8 cellular contexts compared by ENCODE assay signal in the genomic region with DNA sequence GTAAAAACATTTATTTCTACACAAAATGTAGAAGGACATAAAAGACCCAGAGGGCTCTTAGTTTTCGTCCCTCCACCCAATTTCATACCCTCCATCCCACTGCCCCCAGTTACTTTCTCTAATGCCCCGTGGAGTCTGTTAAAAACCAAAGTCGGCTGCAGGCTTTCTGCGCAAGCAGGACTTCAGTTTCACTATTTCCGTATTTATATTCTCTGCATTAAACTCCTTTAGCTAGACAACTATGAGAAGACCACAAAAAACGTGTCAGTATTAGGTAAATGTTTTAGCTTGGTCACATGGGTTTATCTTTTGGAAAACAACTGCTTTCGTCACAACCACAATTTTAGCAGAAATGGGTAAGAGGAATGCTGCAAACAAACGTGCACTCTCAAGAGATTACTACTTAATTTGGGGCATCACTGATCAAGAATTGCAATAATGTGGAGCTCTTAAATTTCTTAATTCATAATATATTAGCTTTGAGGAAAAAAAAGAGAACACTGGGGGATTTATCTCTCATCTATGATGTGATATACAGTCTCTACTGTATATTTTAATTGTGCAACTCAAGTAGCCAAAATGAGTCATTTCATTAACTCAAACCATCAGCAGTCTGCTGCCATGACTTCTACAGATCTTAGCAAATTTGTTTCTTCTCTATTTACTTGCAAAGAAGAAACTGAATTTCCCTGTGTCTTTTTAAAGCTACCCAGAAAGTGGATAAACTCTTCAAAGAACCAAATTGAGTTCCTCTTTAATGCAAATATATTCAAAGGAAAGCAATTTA. TPM values are rescaled to one million over a fixed set of nuclear protein-coding genes. Genes with fewer than 3 reads are reported as not detected.
DNase-seq lines count a peak whose midpoint lies in the region; ATAC-seq and TF ChIP-seq lines count a peak whose summit lies in the region.

No MANE protein-coding gene starts in this region.

- in situ Hi-C loops in brain microvascular endothelial cell (cut with HindIII; ENCODE audit: low pct_ligation_motif_present, low sequenced_read_pairs), result no loop called here

- intact Hi-C loops in thyroid gland (cut with DNase I), result no loop called here

- H3K9me3 ChIP-seq in liver (ENCODE audit: control insufficient read depth in 4 of 4, low read length in 3 of 4) (no peaks in the 10 kb centered on the region), thyroid gland (no peaks in the 10 kb centered on the region)

- under 1% methylated on average over 8 of the region's 8 CpGs for WGBS in liver
- WGBS in thyroid gland, 2 donors, result 5 to 7% methylated on average over 8 of the region's 8 CpGs

- no peak for TF ChIP-seq POLR2A in thyroid gland (IDR thresholded peaks at IDR 0.05)

- H3K27ac ChIP-seq in brain microvascular endothelial cell (peak overlapping the region; percentile 90), liver (ENCODE audit: low read depth in 1 of 2, low read length in 2 of 2) (peak overlapping the region; percentile 72 to 79), thyroid gland (peak overlapping the region; percentile 86 to 92 (median 91))

- TF ChIP-seq CTCF in brain microvascular endothelial cell (IDR thresholded peaks at IDR 0.05; ENCODE audit: low read depth, low read length, missing control alignments) (no peak), liver (IDR thresholded peaks at IDR 0.05; ENCODE audit: low read depth, low read length, missing input control) (no peak), thyroid gland (IDR thresholded peaks at IDR 0.05) (no peak)

- no peaks in the 10 kb centered on the region for H3K36me3 ChIP-seq in brain microvascular endothelial cell (replicated peaks)
- H3K36me3 ChIP-seq in liver (ENCODE audit: control insufficient read depth in 4 of 4, insufficient read depth in 3 of 4, low read depth in 1 of 4, low read length in 3 of 4), result no peaks in the 10 kb centered on the region
- H3K36me3 ChIP-seq in thyroid gland, result no peaks in the 10 kb centered on the region

- H3K4me3 ChIP-seq in brain microvascular endothelial cell (ENCODE audit: low read depth, low read length), result peak overlapping the region; percentile 80
- peak overlapping the region; percentile 73 to 91 (median 80) for H3K4me3 ChIP-seq in liver (ENCODE audit: low read depth in 1 of 3, low read length in 3 of 3)
- peak overlapping the region; percentile 50 to 96 (median 70) for H3K4me3 ChIP-seq in thyroid gland (replicated peaks in 1 of 3)

- H3K9ac ChIP-seq in liver (ENCODE audit: low read depth in 1 of 2, low read length in 2 of 2), result peak overlapping the region; percentile 30 to 87

- peaks cover 2 to 25% (median 17%) of the 10 kb centered on the region in 4 donors for H3K4me1 ChIP-seq in liver (ENCODE audit: control insufficient read depth in 4 of 4, insufficient read depth in 4 of 4, low read length in 3 of 4)
- peaks cover 15% of the 10 kb centered on the region in 2 donors for H3K4me1 ChIP-seq in thyroid gland

- peak; percentile 22 for ATAC-seq in HG02678 (IDR thresholded peaks at IDR 0.05; ENCODE audit: unreplicated experiment)

- no peak for TF ChIP-seq RAD21 in liver (IDR thresholded peaks at IDR 0.05)

- DNase-seq in activated effector memory CD4-positive, alpha-beta T cell treated with Interleukin-2 at 50 U/mL for 16 hours, result peak; percentile 13
- DNase-seq in activated effector memory CD4-positive, alpha-beta T cell treated with anti-CD3 and anti-CD28 coated beads, Interleukin-2, amount 50 U/mL, for 16 hours, result no peak
- peak; percentile 12 for DNase-seq in NOMO-1 treated with dmso at 0.1 percent for 144 hours (lab: John Stamatoyannopoulos, UW; ENCODE audit: unreplicated experiment)
- no peak for DNase-seq in brain microvascular endothelial cell
- DNase-seq in thyroid gland, result no peak
- no peak for DNase-seq in epidermal melanocyte (ENCODE audit: insufficient read length, low spot score)

- H3K27me3 ChIP-seq in brain microvascular endothelial cell (replicated peaks) (no peaks in the 10 kb centered on the region), liver (ENCODE audit: control insufficient read depth in 4 of 4, insufficient read depth in 4 of 4, low read length in 3 of 4) (no peaks in the 10 kb centered on the region), thyroid gland (no peaks in the 10 kb centered on the region)

TF ChIP-seq in liver, 16 proteins besides CTCF, POLR2A, EP300 and RAD21:
- TF ChIP-seq, protein P1, sequence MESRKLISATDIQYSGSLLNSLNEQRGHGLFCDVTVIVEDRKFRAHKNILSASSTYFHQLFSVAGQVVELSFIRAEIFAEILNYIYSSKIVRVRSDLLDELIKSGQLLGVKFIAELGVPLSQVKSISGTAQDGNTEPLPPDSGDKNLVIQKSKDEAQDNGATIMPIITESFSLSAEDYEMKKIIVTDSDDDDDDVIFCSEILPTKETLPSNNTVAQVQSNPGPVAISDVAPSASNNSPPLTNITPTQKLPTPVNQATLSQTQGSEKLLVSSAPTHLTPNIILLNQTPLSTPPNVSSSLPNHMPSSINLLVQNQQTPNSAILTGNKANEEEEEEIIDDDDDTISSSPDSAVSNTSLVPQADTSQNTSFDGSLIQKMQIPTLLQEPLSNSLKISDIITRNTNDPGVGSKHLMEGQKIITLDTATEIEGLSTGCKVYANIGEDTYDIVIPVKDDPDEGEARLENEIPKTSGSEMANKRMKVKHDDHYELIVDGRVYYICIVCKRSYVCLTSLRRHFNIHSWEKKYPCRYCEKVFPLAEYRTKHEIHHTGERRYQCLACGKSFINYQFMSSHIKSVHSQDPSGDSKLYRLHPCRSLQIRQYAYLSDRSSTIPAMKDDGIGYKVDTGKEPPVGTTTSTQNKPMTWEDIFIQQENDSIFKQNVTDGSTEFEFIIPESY (IDR thresholded peaks at IDR 0.05), result no peak
- TF ChIP-seq HNF4A (conservative IDR thresholded peaks at IDR 0.05), result no peak
- TF ChIP-seq HNF4G (IDR thresholded peaks at IDR 0.05), result no peak
- TF ChIP-seq, protein P2, sequence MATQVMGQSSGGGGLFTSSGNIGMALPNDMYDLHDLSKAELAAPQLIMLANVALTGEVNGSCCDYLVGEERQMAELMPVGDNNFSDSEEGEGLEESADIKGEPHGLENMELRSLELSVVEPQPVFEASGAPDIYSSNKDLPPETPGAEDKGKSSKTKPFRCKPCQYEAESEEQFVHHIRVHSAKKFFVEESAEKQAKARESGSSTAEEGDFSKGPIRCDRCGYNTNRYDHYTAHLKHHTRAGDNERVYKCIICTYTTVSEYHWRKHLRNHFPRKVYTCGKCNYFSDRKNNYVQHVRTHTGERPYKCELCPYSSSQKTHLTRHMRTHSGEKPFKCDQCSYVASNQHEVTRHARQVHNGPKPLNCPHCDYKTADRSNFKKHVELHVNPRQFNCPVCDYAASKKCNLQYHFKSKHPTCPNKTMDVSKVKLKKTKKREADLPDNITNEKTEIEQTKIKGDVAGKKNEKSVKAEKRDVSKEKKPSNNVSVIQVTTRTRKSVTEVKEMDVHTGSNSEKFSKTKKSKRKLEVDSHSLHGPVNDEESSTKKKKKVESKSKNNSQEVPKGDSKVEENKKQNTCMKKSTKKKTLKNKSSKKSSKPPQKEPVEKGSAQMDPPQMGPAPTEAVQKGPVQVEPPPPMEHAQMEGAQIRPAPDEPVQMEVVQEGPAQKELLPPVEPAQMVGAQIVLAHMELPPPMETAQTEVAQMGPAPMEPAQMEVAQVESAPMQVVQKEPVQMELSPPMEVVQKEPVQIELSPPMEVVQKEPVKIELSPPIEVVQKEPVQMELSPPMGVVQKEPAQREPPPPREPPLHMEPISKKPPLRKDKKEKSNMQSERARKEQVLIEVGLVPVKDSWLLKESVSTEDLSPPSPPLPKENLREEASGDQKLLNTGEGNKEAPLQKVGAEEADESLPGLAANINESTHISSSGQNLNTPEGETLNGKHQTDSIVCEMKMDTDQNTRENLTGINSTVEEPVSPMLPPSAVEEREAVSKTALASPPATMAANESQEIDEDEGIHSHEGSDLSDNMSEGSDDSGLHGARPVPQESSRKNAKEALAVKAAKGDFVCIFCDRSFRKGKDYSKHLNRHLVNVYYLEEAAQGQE (IDR thresholded peaks at IDR 0.05), result no peak
- TF ChIP-seq JUND (IDR thresholded peaks at IDR 0.05), result no peak
- TF ChIP-seq MAX (IDR thresholded peaks at IDR 0.05), result no peak
- no peak for TF ChIP-seq GABPA (IDR thresholded peaks at IDR 0.05 in 1 of 2, conservative IDR thresholded peaks at IDR 0.05 in 1 of 2)

RNA-seq across cellular contexts. Expression of gene NSMCE3, which starts 0.7 kb away (rescaled TPM):
- 1 to 10 TPM; 2.8 to 3.3 TPM for total RNA-seq in liver
- 1 to 10 TPM; 2.3 to 2.7 TPM for polyA plus RNA-seq in liver
- 10 to 100 TPM; 19.6 to 21.7 (median 20.8) TPM for total RNA-seq in thyroid gland

Comparison
In these comparisons a context has a peak if more than half of its experiments do, and no peak if none do; other contexts are left out.
1. DNase-seq: peak in activated effector memory CD4-positive, alpha-beta T cell treated with Interleukin-2 at 50 U/mL for 16 hours (single experiment) and NOMO-1 treated with dmso at 0.1 percent for 144 hours (single experiment); none in activated effector memory CD4-positive, alpha-beta T cell treated with anti-CD3 and anti-CD28 coated beads, Interleukin-2, amount 50 U/mL, for 16 hours (single experiment), brain microvascular endothelial cell (single experiment), thyroid gland (0 of 2) and epidermal melanocyte (single experiment).
2. RNA of gene NSMCE3, which starts 0.7 kb away (total RNA-seq): 19.6 to 21.7 TPM in thyroid gland; 2.8 to 3.3 TPM in liver; every median in the first group is over 4 times any median in the second.
3. Peak in every context shown above with its lines, with median percentiles within 50 percentile points of each other: H3K27ac ChIP-seq and H3K4me3 ChIP-seq.